In the genomic region with DNA sequence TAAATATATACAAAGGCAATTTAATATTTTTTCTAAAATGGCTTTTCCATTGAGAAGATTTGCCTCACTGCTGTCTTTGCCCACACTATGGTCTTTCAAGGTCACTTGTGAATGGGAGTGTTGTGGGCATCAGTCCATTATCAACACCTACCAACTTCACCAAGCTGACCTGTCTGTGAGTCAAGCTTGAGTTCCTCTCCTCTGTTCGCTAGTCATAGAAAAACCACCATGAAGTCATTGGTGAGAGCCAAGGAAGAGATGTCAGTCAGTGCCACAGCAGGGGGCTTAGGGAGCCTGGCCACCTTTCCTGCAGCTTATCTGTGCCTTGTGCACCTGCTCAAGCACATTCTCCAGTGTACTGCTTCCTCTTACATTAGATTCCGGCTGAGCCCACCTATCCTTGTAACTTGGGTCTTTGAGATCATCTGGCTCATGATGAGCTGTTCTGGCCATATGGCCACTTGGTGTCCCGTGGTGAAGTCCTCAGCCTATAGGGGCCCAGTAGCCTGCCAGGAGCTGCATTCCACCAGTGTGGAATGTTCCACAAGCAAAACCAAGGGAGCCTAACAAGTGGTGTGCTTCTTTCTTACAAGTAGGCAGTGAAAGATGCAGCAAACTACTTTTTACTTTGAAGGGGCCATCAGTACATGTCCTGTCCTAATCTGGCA, we compare ENCODE assay signal across 13 cellular contexts.
DNase-seq lines count a peak whose midpoint lies in the region; ATAC-seq, FAIRE-seq and TF ChIP-seq lines count a peak whose summit lies in the region.
"Had no signal": no experiment of that assay in that cellular context is flagged by ENCODE, and none has a peak within 500 bp of the region (broad histone marks: within the 10 kb centered on the region; RNA-seq: fewer than 3 reads in every experiment).

No MANE protein-coding gene starts in this region.

- H3K4me1 ChIP-seq in PC-3 (ENCODE audit: insufficient read depth, low read length) (peaks cover 30% of the 10 kb centered on the region), endothelial cell of umbilical vein (ENCODE audit: control insufficient read depth, extremely low read depth, insufficient read depth, low read length) (peaks cover 24% of the 10 kb centered on the region)
- H3K4me1 ChIP-seq: ascending aorta had no signal

- POLR2A ChIA-PET in PC-3 (lab: Charles Lee; ENCODE audit: unreplicated experiment), result interaction anchor here (0.6 kb wide), 1 partner anchor 64 kb away, joined by 6 read pairs; no protein-coding TSS in a partner anchor
- POLR2A ChIA-PET in endothelial cell of umbilical vein (lab: Charles Lee), result no interaction called here

- no peak for TF ChIP-seq CTCF in PC-3 (conservative IDR thresholded peaks at IDR 0.05; ENCODE audit: low read depth, low read length)
- no peak for TF ChIP-seq CTCF in endothelial cell of umbilical vein (IDR thresholded peaks at IDR 0.05; ENCODE audit: extremely low read depth in 1 of 2, insufficient read depth in 1 of 2, low read depth in 1 of 2, low read length in 2 of 2)
- TF ChIP-seq CTCF in coronary artery (IDR thresholded peaks at IDR 0.05), result no peak

- dilution Hi-C loops in endothelial cell of umbilical vein (cut with MboI; ENCODE audit: extremely low pct_ligation_motif_present, low sequenced_read_pairs), result no loop called here

- no peak overlapping the region for H3K9ac ChIP-seq in PC-3 (ENCODE audit: low read length)
- H3K9ac ChIP-seq in endothelial cell of umbilical vein (replicated peaks; ENCODE audit: extremely low read depth, insufficient read depth, low read length), result no peak overlapping the region

- H3K36me3 ChIP-seq in PC-3 (ENCODE audit: low read depth, low read length) (no peaks in the 10 kb centered on the region), endothelial cell of umbilical vein (ENCODE audit: control insufficient read depth in 2 of 2, extremely low read depth in 1 of 2, insufficient read depth in 2 of 2, low read length in 2 of 2) (no peaks in the 10 kb centered on the region)
- H3K36me3 ChIP-seq: ascending aorta had no signal

- H3K27me3 ChIP-seq in PC-3 (ENCODE audit: low read length), result no peaks in the 10 kb centered on the region
- H3K27me3 ChIP-seq in endothelial cell of umbilical vein (ENCODE audit: control insufficient read depth in 2 of 2, insufficient read depth in 2 of 2, low read length in 2 of 2), result no peaks in the 10 kb centered on the region
- H3K27me3 ChIP-seq: ascending aorta had no signal

- no peak overlapping the region for H3K4me3 ChIP-seq in PC-3 (ENCODE audit: low read length)
- no peak overlapping the region for H3K4me3 ChIP-seq in endothelial cell of umbilical vein (replicated peaks in 1 of 3; ENCODE audit: insufficient read depth in 1 of 3, low read depth in 1 of 3, low read length in 3 of 3)
- H3K4me3 ChIP-seq in coronary artery, result no peak overlapping the region
- H3K4me3 ChIP-seq: ascending aorta had no signal

- H4K20me1 ChIP-seq in PC-3 (ENCODE audit: low read length) (no peaks in the 10 kb centered on the region), endothelial cell of umbilical vein (replicated peaks; ENCODE audit: control insufficient read depth, extremely low read depth, insufficient read depth, low read length) (no peaks in the 10 kb centered on the region)

- H3K79me2 ChIP-seq in PC-3 (ENCODE audit: low read length) (no peaks in the 10 kb centered on the region), endothelial cell of umbilical vein (ENCODE audit: control insufficient read depth, insufficient read depth, low read length) (no peaks in the 10 kb centered on the region)

- peak; percentile 62 for ATAC-seq in PC-3

- no peaks in the 10 kb centered on the region for H3K9me1 ChIP-seq in endothelial cell of umbilical vein (replicated peaks; ENCODE audit: control insufficient read depth, extremely low read depth, insufficient read depth, low read length)

- H3K9me3 ChIP-seq in PC-3 (ENCODE audit: low read length) (no peaks in the 10 kb centered on the region), endothelial cell of umbilical vein (replicated peaks; ENCODE audit: control insufficient read depth, insufficient read depth, low read length) (no peaks in the 10 kb centered on the region)
- H3K9me3 ChIP-seq: ascending aorta had no signal

- no peak for TF ChIP-seq POLR2A in endothelial cell of umbilical vein (IDR thresholded peaks at IDR 0.05; ENCODE audit: low read depth, low read length)

- no peak overlapping the region for H3K27ac ChIP-seq in PC-3 (ENCODE audit: low read length)
- H3K27ac ChIP-seq in endothelial cell of umbilical vein (ENCODE audit: insufficient read depth, low read depth, low read length), result peak overlapping the region; percentile 66
- H3K27ac ChIP-seq in coronary artery, result no peak overlapping the region
- H3K27ac ChIP-seq: ascending aorta had no signal

- no peaks in the 10 kb centered on the region for H3F3A ChIP-seq in PC-3 (ENCODE audit: low read length, unreplicated experiment)

- peak; percentile 29 for FAIRE-seq in GM18507 (lab: Jason Lieb, UNC)
- FAIRE-seq in endothelial cell of umbilical vein (lab: Jason Lieb, UNC), result peak; percentile 76

- no peak overlapping the region for H3K4me2 ChIP-seq in PC-3 (ENCODE audit: low read length)
- peak overlapping the region; percentile 30 for H3K4me2 ChIP-seq in endothelial cell of umbilical vein (ENCODE audit: insufficient read depth, low read length)

- H2AFZ ChIP-seq in PC-3 (ENCODE audit: low read length) (no peak overlapping the region), endothelial cell of umbilical vein (ENCODE audit: low read depth, low read length) (no peak overlapping the region)

- no peak for DNase-seq in GM18507 (ENCODE audit: extremely low spot score, insufficient read length, low read depth)
- peak; percentile 85 for DNase-seq in PC-3
- peak; percentile 69 for DNase-seq in endothelial cell of umbilical vein (ENCODE audit: low read depth, low spot score)
- peak; percentile 36 for DNase-seq in stromal cell of bone marrow (ENCODE audit: low read depth)
- no peak for DNase-seq in coronary artery (ENCODE audit: low spot score)
- no peak for DNase-seq in NCI-H82 (lab: John Stamatoyannopoulos, UW)
- no peak for DNase-seq in C1 segment of cervical spinal cord (lab: John Stamatoyannopoulos, UW)
- DNase-seq: activated CD4-positive, alpha-beta T cell treated with anti-CD3 and anti-CD28 coated beads, Interleukin-2, amount 50 U/mL, for 1 hour; COR-L47; hippocampal formation; Kasumi-1; OCI-M1 had no signal

- intact Hi-C loops in PC-3 (cut with micrococcal nuclease), result loop anchor here (1.0 to 5.0 kb wide), 3 partner anchors 14 to 84 kb away; no protein-coding TSS in a partner anchor
- intact Hi-C loops in endothelial cell of umbilical vein (cut with micrococcal nuclease), result no loop called here

- CTCF ChIA-PET in PC-3 (lab: Charles Lee), result no interaction called here
- CTCF ChIA-PET in endothelial cell of umbilical vein (lab: Charles Lee), result interaction anchor here (0.9 to 2.8 kb wide), 3 partner anchors 12 to 148 kb away, joined by 3 to 8 read pairs (median 3); no protein-coding TSS in a partner anchor

- no peaks in the 10 kb centered on the region for H3K9me2 ChIP-seq in PC-3 (replicated peaks; ENCODE audit: low read length)

- BruUV-seq in PC-3 (replicated peaks; lab: Mats Ljungman, UMichigan) (no TSS peak), endothelial cell of umbilical vein (replicated peaks; lab: Mats Ljungman, UMichigan) (no TSS peak)

TF ChIP-seq in endothelial cell of umbilical vein, 7 proteins besides CTCF, POLR2A, EP300 and RAD21:
- TF ChIP-seq JUN (IDR thresholded peaks at IDR 0.05; ENCODE audit: borderline replicate concordance, insufficient read depth, insufficient read length, low read depth) (peak; percentile 42), FOS (IDR thresholded peaks at IDR 0.05; ENCODE audit: borderline replicate concordance, insufficient read depth, low read length) (peak; percentile 86), EZH2 (IDR thresholded peaks at IDR 0.05; ENCODE audit: borderline replicate concordance, low read depth, low read length, severe bottlenecking) (no peak), POLR2AphosphoS5 (IDR thresholded peaks at IDR 0.05; ENCODE audit: insufficient read depth, low read depth, low read length) (peak; percentile 70), GATA2 (IDR thresholded peaks at IDR 0.05; ENCODE audit: insufficient read depth, insufficient read length, low read depth, low read length) (peak; percentile 80)

Comparison
In these comparisons a context has a peak if more than half of its experiments do, and no peak if none do; other contexts are left out.
1. DNase-seq: peak in PC-3 (single experiment), endothelial cell of umbilical vein (single experiment) and stromal cell of bone marrow (single experiment); none in GM18507 (single experiment), coronary artery (single experiment), NCI-H82 (single experiment) and C1 segment of cervical spinal cord (0 of 14).